Comparison of ENCODE assay signal across 1 cellular context in genomic region chr11:113885897-113886296, GRCh38.
TF ChIP-seq lines count a peak whose summit lies in the region.

No MANE protein-coding gene starts in this region.

TF ChIP-seq in WTC11, 78 proteins besides CTCF, POLR2A, EP300 and RAD21 (continued from another document):
- TF ChIP-seq ZNF425 (CRISPR knock-in tag; conservative IDR thresholded peaks at IDR 0.05) = no peak
